10 cellular contexts compared by ENCODE assay signal in genomic region chr11:19868281-19868821, GRCh38.
DNase-seq lines count a peak whose midpoint lies in the region; ATAC-seq, FAIRE-seq and TF ChIP-seq lines count a peak whose summit lies in the region.
"Had no signal": no experiment of that assay in that cellular context is flagged by ENCODE, and none has a peak within 500 bp of the region (broad histone marks: within the 10 kb centered on the region; RNA-seq: fewer than 3 reads in every experiment).

No MANE protein-coding gene starts in this region.

- no peaks in the 10 kb centered on the region for H3K9me3 Mint-ChIP-seq in astrocyte (ENCODE audit: unreplicated experiment)
- no peaks in the 10 kb centered on the region for H3K9me3 Mint-ChIP-seq in stimulated activated memory B cell treated with anti-CD40 and anti-IgM and Interleukin-4, amounts not matched to agents 10 μg/mL and 1 μg/mL and 100 μg/mL, for 72 hours
- H3K9me3 Mint-ChIP-seq: natural killer cell treated with Interleukin-12 subunit alpha and Interleukin-12 subunit beta and Interleukin-15 and Interleukin-18, amount 100 ng/mL, for 72 hours had no signal

- no peak overlapping the region for H3K4me3 ChIP-seq in astrocyte (ENCODE audit: insufficient read depth, low read depth, low read length)
- H3K4me3 ChIP-seq: BLaER1 treated with 17β-estradiol and CSF1 and Interleukin-3, amounts not matched to agents 10 nM and 100 nM had no signal

- H4K20me1 ChIP-seq in astrocyte (ENCODE audit: insufficient read depth, low read length), result peaks cover 11% of the 10 kb centered on the region
- H4K20me1 ChIP-seq: BLaER1 treated with 17β-estradiol and CSF1 and Interleukin-3, amounts not matched to agents 10 nM and 100 nM had no signal

- no peaks in the 10 kb centered on the region for H3K9me3 ChIP-seq in astrocyte (ENCODE audit: insufficient read depth, low read depth, low read length)
- H3K9me3 ChIP-seq: BLaER1 treated with 17β-estradiol and CSF1 and Interleukin-3, amounts not matched to agents 10 nM and 100 nM had no signal

- no peak overlapping the region for H3K4me3 Mint-ChIP-seq in astrocyte (ENCODE audit: unreplicated experiment)
- H3K4me3 Mint-ChIP-seq in stimulated activated memory B cell treated with anti-CD40 and anti-IgM and Interleukin-4, amounts not matched to agents 10 μg/mL and 1 μg/mL and 100 μg/mL, for 72 hours, result no peak overlapping the region
- H3K4me3 Mint-ChIP-seq: natural killer cell treated with Interleukin-12 subunit alpha and Interleukin-12 subunit beta and Interleukin-15 and Interleukin-18, amount 100 ng/mL, for 72 hours had no signal

- ATAC-seq in left cardiac atrium, result peak; percentile 85 to 88
- ATAC-seq in HG02840 (IDR thresholded peaks at IDR 0.05; ENCODE audit: low FRiP score, unreplicated experiment), result no peak
- no peak for ATAC-seq in GM19397 (IDR thresholded peaks at IDR 0.05; ENCODE audit: unreplicated experiment)
- no peak for ATAC-seq in stimulated activated memory B cell treated with anti-CD40 and anti-IgM and Interleukin-4, amounts not matched to agents 10 μg/mL and 1 μg/mL and 100 μg/mL, for 72 hours
- ATAC-seq: natural killer cell treated with Interleukin-12 subunit alpha and Interleukin-12 subunit beta and Interleukin-15 and Interleukin-18, amount 100 ng/mL, for 72 hours had no signal

- H3K4me1 Mint-ChIP-seq in astrocyte (ENCODE audit: low read depth, unreplicated experiment), result peaks cover 11% of the 10 kb centered on the region
- H3K4me1 Mint-ChIP-seq in stimulated activated memory B cell treated with anti-CD40 and anti-IgM and Interleukin-4, amounts not matched to agents 10 μg/mL and 1 μg/mL and 100 μg/mL, for 72 hours, result no peaks in the 10 kb centered on the region

- no peaks in the 10 kb centered on the region for H3K27me3 ChIP-seq in astrocyte (ENCODE audit: insufficient read depth, low read length)
- H3K27me3 ChIP-seq: BLaER1 treated with 17β-estradiol and CSF1 and Interleukin-3, amounts not matched to agents 10 nM and 100 nM had no signal

- H3K9ac ChIP-seq in astrocyte (ENCODE audit: low read length), result no peak overlapping the region
- H3K9ac ChIP-seq: BLaER1 treated with 17β-estradiol and CSF1 and Interleukin-3, amounts not matched to agents 10 nM and 100 nM had no signal

- H3K36me3 Mint-ChIP-seq in astrocyte (ENCODE audit: low read depth, unreplicated experiment), result no peaks in the 10 kb centered on the region
- no peaks in the 10 kb centered on the region for H3K36me3 Mint-ChIP-seq in stimulated activated memory B cell treated with anti-CD40 and anti-IgM and Interleukin-4, amounts not matched to agents 10 μg/mL and 1 μg/mL and 100 μg/mL, for 72 hours
- H3K36me3 Mint-ChIP-seq: natural killer cell treated with Interleukin-12 subunit alpha and Interleukin-12 subunit beta and Interleukin-15 and Interleukin-18, amount 100 ng/mL, for 72 hours had no signal

- H3K27me3 Mint-ChIP-seq in astrocyte (ENCODE audit: low read depth, unreplicated experiment), result peaks cover 8% of the 10 kb centered on the region
- no peaks in the 10 kb centered on the region for H3K27me3 Mint-ChIP-seq in stimulated activated memory B cell treated with anti-CD40 and anti-IgM and Interleukin-4, amounts not matched to agents 10 μg/mL and 1 μg/mL and 100 μg/mL, for 72 hours

- DNase-seq in NCI-H748 (lab: John Stamatoyannopoulos, UW; ENCODE audit: unreplicated experiment) (peak; percentile 62), NCI-H748 treated with DMSO at 0.1 percent for 48 hours (lab: John Stamatoyannopoulos, UW) (no peak), astrocyte (ENCODE audit: low read depth) (peak; percentile 88), left cardiac atrium (peak; percentile 57), SW 1271 (lab: John Stamatoyannopoulos, UW) (no peak)

- H3K27ac ChIP-seq in astrocyte (ENCODE audit: low read depth, low read length), result no peak overlapping the region
- H3K27ac ChIP-seq: BLaER1 treated with 17β-estradiol and CSF1 and Interleukin-3, amounts not matched to agents 10 nM and 100 nM had no signal

- H3K27ac Mint-ChIP-seq in astrocyte (ENCODE audit: unreplicated experiment), result no peak overlapping the region
- no peak overlapping the region for H3K27ac Mint-ChIP-seq in stimulated activated memory B cell treated with anti-CD40 and anti-IgM and Interleukin-4, amounts not matched to agents 10 μg/mL and 1 μg/mL and 100 μg/mL, for 72 hours
- H3K27ac Mint-ChIP-seq: natural killer cell treated with Interleukin-12 subunit alpha and Interleukin-12 subunit beta and Interleukin-15 and Interleukin-18, amount 100 ng/mL, for 72 hours had no signal

- H3K4me2 ChIP-seq in astrocyte (ENCODE audit: low read length), result peak overlapping the region; percentile 40
- H3K4me2 ChIP-seq: BLaER1 treated with 17β-estradiol and CSF1 and Interleukin-3, amounts not matched to agents 10 nM and 100 nM had no signal

- no peak for TF ChIP-seq CTCF in astrocyte (IDR thresholded peaks at IDR 0.05; ENCODE audit: insufficient read depth, low read depth, low read length)

- intact Hi-C loops in left cardiac atrium (cut with DNase I), result no loop called here

- H3K79me2 ChIP-seq in astrocyte (ENCODE audit: insufficient read depth, low read length), result no peaks in the 10 kb centered on the region

- no peak overlapping the region for H2AFZ ChIP-seq in astrocyte (ENCODE audit: low read depth, low read length)

- peaks cover 14% of the 10 kb centered on the region for H3K4me1 ChIP-seq in astrocyte (ENCODE audit: insufficient read depth, low read length)
- H3K4me1 ChIP-seq: BLaER1 treated with 17β-estradiol and CSF1 and Interleukin-3, amounts not matched to agents 10 nM and 100 nM had no signal

- H3K36me3 ChIP-seq in astrocyte (ENCODE audit: insufficient read depth, low read length), result no peaks in the 10 kb centered on the region
- H3K36me3 ChIP-seq: BLaER1 treated with 17β-estradiol and CSF1 and Interleukin-3, amounts not matched to agents 10 nM and 100 nM had no signal

- peak; percentile 72 for FAIRE-seq in astrocyte (lab: Jason Lieb, UNC)

Comparison
In these comparisons a context has a peak if more than half of its experiments do, and no peak if none do; other contexts are left out.
1. DNase-seq: peak in NCI-H748 (single experiment), astrocyte (single experiment) and left cardiac atrium (single experiment); none in NCI-H748 treated with DMSO at 0.1 percent for 48 hours (single experiment) and SW 1271 (0 of 2).
2. ATAC-seq: peak in left cardiac atrium (2 of 2); none in HG02840 (single experiment), GM19397 (single experiment) and stimulated activated memory B cell treated with anti-CD40 and anti-IgM and Interleukin-4, amounts not matched to agents 10 μg/mL and 1 μg/mL and 100 μg/mL, for 72 hours (single experiment).